Comparison of ENCODE assay signal across 22 cellular contexts in genomic region chr7:80347173-80347572, GRCh38.
DNase-seq lines count a peak whose midpoint lies in the region; ATAC-seq, FAIRE-seq and TF ChIP-seq lines count a peak whose summit lies in the region.
"Had no signal": no experiment of that assay in that cellular context is flagged by ENCODE, and none has a peak within 500 bp of the region (broad histone marks: within the 10 kb centered on the region; RNA-seq: fewer than 3 reads in every experiment).

No MANE protein-coding gene starts in this region.

- TF ChIP-seq CTCF in HFFc6 (IDR thresholded peaks at IDR 0.05) (no peak), PC-9 (conservative IDR thresholded peaks at IDR 0.05) (no peak), heart left ventricle (IDR thresholded peaks at IDR 0.05) (no peak)

- peak overlapping the region; percentile 50 for H3K4me2 ChIP-seq in PC-9

- H3K27ac Mint-ChIP-seq in HFFc6, result no peak overlapping the region
- H3K27ac Mint-ChIP-seq: activated naive CD4-positive, alpha-beta T cell treated with anti-CD3 and anti-CD28 coated beads, Interleukin-2, amount 50 U/mL, for 24 hours; B cell; stimulated activated naive B cell treated with anti-CD40 and anti-IgM and Interleukin-4, amounts not matched to agents 10 μg/mL and 1 μg/mL and 100 μg/mL, for 72 hours had no signal

- H3K4me1 ChIP-seq in PC-9 (replicated peaks; ENCODE audit: insufficient read depth) (peaks cover 18% of the 10 kb centered on the region), heart left ventricle (peaks cover 0 to 19% (median 3%) of the 10 kb centered on the region in 12 donors), small intestine (ENCODE audit: control insufficient read depth in 2 of 2, insufficient read depth in 1 of 2, low read depth in 1 of 2, low read length in 1 of 2) (peaks cover 0 to 3% of the 10 kb centered on the region in 2 donors)
- H3K4me1 ChIP-seq: colonic mucosa had no signal

- no peaks in the 10 kb centered on the region for H3K36me3 Mint-ChIP-seq in HFFc6 (ENCODE audit: low read depth)
- H3K36me3 Mint-ChIP-seq: activated naive CD4-positive, alpha-beta T cell treated with anti-CD3 and anti-CD28 coated beads, Interleukin-2, amount 50 U/mL, for 24 hours; stimulated activated naive B cell treated with anti-CD40 and anti-IgM and Interleukin-4, amounts not matched to agents 10 μg/mL and 1 μg/mL and 100 μg/mL, for 72 hours had no signal

- CTCF ChIA-PET in PC-9 (lab: Charles Lee), result interaction anchor here (0.6 kb wide), 1 partner anchor 273 kb away, joined by 4 read pairs; no protein-coding TSS in a partner anchor

- no peaks in the 10 kb centered on the region for H4K20me1 ChIP-seq in PC-9 (ENCODE audit: insufficient read depth)

- H3K9me3 ChIP-seq in PC-9 (ENCODE audit: insufficient read depth, low read depth) (no peaks in the 10 kb centered on the region), heart left ventricle (no peaks in the 10 kb centered on the region), small intestine (ENCODE audit: control insufficient read depth, low read depth) (no peaks in the 10 kb centered on the region)
- H3K9me3 ChIP-seq: colonic mucosa, tibial artery had no signal

- DNase-seq in HFFc6 (peak; percentile 24), PC-9 (no peak), heart left ventricle (no peak), small intestine (peak; percentile 9), germinal center (ENCODE audit: low spot score) (no peak), COLO829 (ENCODE audit: low spot score) (no peak), middle frontal gyrus (ENCODE audit: extremely low spot score, low spot score) (no peak)
- DNase-seq: activated CD4-positive, alpha-beta T cell treated with anti-CD3 and anti-CD28 coated beads, Interleukin-2, amount 50 U/mL, for 48 hours; activated T-cell treated with anti-CD3 and anti-CD28 coated beads for 4 hours; colonic mucosa; COR-L47; foreskin melanocyte; Karpas-422; NCI-H1105 treated with DMSO at 0.1 percent for 48 hours; NCI-H510A treated with DMSO at 0.1 percent for 48 hours; occipital lobe; SHP77; stimulated activated naive B cell treated with anti-CD40 and anti-IgM and Interleukin-4, amounts not matched to agents 10 μg/mL and 1 μg/mL and 100 μg/mL, for 72 hours had no signal

- H2AFZ ChIP-seq in PC-9, result no peak overlapping the region

- H3K4me3 Mint-ChIP-seq in HFFc6, result no peak overlapping the region
- H3K4me3 Mint-ChIP-seq: activated naive CD4-positive, alpha-beta T cell treated with anti-CD3 and anti-CD28 coated beads, Interleukin-2, amount 50 U/mL, for 24 hours; B cell; stimulated activated naive B cell treated with anti-CD40 and anti-IgM and Interleukin-4, amounts not matched to agents 10 μg/mL and 1 μg/mL and 100 μg/mL, for 72 hours had no signal

- H3K27me3 ChIP-seq in PC-9 (ENCODE audit: insufficient read depth, low read depth) (no peaks in the 10 kb centered on the region), heart left ventricle (no peaks in the 10 kb centered on the region), small intestine (ENCODE audit: control insufficient read depth in 2 of 2, insufficient read depth in 2 of 2, low read length in 2 of 2) (no peaks in the 10 kb centered on the region)
- H3K27me3 ChIP-seq: colonic mucosa, tibial artery had no signal

- H3F3A ChIP-seq in PC-9 (ENCODE audit: insufficient read depth, low read depth), result peaks cover 13% of the 10 kb centered on the region

- H3K79me2 ChIP-seq in PC-9 (ENCODE audit: low read depth), result no peaks in the 10 kb centered on the region

- H3K36me3 ChIP-seq in PC-9 (ENCODE audit: low read depth), result no peaks in the 10 kb centered on the region
- no peaks in the 10 kb centered on the region for H3K36me3 ChIP-seq in heart left ventricle
- H3K36me3 ChIP-seq in small intestine (ENCODE audit: control insufficient read depth in 2 of 2, insufficient read depth in 2 of 2, low read length in 2 of 2), result no peaks in the 10 kb centered on the region
- H3K36me3 ChIP-seq: colonic mucosa, tibial artery had no signal

- H3K4me1 Mint-ChIP-seq in HFFc6 (ENCODE audit: low read depth), result peaks cover 26% of the 10 kb centered on the region
- H3K4me1 Mint-ChIP-seq: activated naive CD4-positive, alpha-beta T cell treated with anti-CD3 and anti-CD28 coated beads, Interleukin-2, amount 50 U/mL, for 24 hours; B cell; stimulated activated naive B cell treated with anti-CD40 and anti-IgM and Interleukin-4, amounts not matched to agents 10 μg/mL and 1 μg/mL and 100 μg/mL, for 72 hours had no signal

- POLR2A ChIA-PET in PC-9 (lab: Charles Lee; ENCODE audit: unreplicated experiment), result interaction anchor here (0.6 to 0.7 kb wide), 3 partner anchors 35 to 1022 kb away, joined by 3 to 24 read pairs (median 3); no protein-coding TSS in a partner anchor

- no peak for FAIRE-seq in small intestine (lab: Jason Lieb, UNC)

- ATAC-seq in heart left ventricle, result peak in 3 of 4 donors; percentile 18 to 68 (median 59)
- ATAC-seq: stimulated activated naive B cell treated with anti-CD40 and anti-IgM and Interleukin-4, amounts not matched to agents 10 μg/mL and 1 μg/mL and 100 μg/mL, for 72 hours had no signal

- H3K27me3 Mint-ChIP-seq in HFFc6 (ENCODE audit: insufficient read depth), result no peaks in the 10 kb centered on the region
- H3K27me3 Mint-ChIP-seq: activated naive CD4-positive, alpha-beta T cell treated with anti-CD3 and anti-CD28 coated beads, Interleukin-2, amount 50 U/mL, for 24 hours; B cell; stimulated activated naive B cell treated with anti-CD40 and anti-IgM and Interleukin-4, amounts not matched to agents 10 μg/mL and 1 μg/mL and 100 μg/mL, for 72 hours had no signal

- BruUV-seq in PC-9 (replicated peaks; lab: Mats Ljungman, UMichigan), result no TSS peak

- no peak for TF ChIP-seq POLR2A in heart left ventricle (IDR thresholded peaks at IDR 0.05)

- no peaks in the 10 kb centered on the region for H3K9me3 Mint-ChIP-seq in HFFc6
- H3K9me3 Mint-ChIP-seq: activated naive CD4-positive, alpha-beta T cell treated with anti-CD3 and anti-CD28 coated beads, Interleukin-2, amount 50 U/mL, for 24 hours; stimulated activated naive B cell treated with anti-CD40 and anti-IgM and Interleukin-4, amounts not matched to agents 10 μg/mL and 1 μg/mL and 100 μg/mL, for 72 hours had no signal

- intact Hi-C loops in PC-9 (cut with micrococcal nuclease; ENCODE audit: unreplicated experiment) (no loop called here), heart left ventricle (cut with DNase I) (no loop called here)

- no peaks in the 10 kb centered on the region; the same call in 1 of the 2 replicates for H3K9me2 ChIP-seq in PC-9 (ENCODE audit: insufficient read depth)

- H3K4me3 ChIP-seq in PC-9, result no peak overlapping the region
- H3K4me3 ChIP-seq in heart left ventricle, result no peak overlapping the region
- H3K4me3 ChIP-seq in small intestine (ENCODE audit: low read depth in 1 of 2, low read length in 2 of 2), result no peak overlapping the region
- H3K4me3 ChIP-seq: colonic mucosa, tibial artery had no signal

- H3K27ac ChIP-seq in PC-9, result peak overlapping the region; percentile 36; the same call in 1 of the 2 replicates
- peak overlapping the region in 1 of 12 donors; percentile 6 for H3K27ac ChIP-seq in heart left ventricle
- H3K27ac ChIP-seq in small intestine (ENCODE audit: low read depth in 1 of 2, low read length in 1 of 2), result no peak overlapping the region
- H3K27ac ChIP-seq: colonic mucosa, tibial artery, VCaP had no signal

- 46 to 88% (median 70%) methylated on average over 1 of the region's 1 CpG for WGBS in heart left ventricle, 4 donors
- 78 to 94% (median 92%) methylated on average over 1 of the region's 1 CpG for WGBS in small intestine, 3 donors

Comparison
In these comparisons a context has a peak if more than half of its experiments do, and no peak if none do; other contexts are left out.
1. DNase-seq: peak in HFFc6 (single experiment) and small intestine (single experiment); none in PC-9 (0 of 2), heart left ventricle (0 of 5), germinal center (single experiment), COLO829 (single experiment) and middle frontal gyrus (single experiment).